ENCODE assay signal across 12 cellular contexts in the genomic region with DNA sequence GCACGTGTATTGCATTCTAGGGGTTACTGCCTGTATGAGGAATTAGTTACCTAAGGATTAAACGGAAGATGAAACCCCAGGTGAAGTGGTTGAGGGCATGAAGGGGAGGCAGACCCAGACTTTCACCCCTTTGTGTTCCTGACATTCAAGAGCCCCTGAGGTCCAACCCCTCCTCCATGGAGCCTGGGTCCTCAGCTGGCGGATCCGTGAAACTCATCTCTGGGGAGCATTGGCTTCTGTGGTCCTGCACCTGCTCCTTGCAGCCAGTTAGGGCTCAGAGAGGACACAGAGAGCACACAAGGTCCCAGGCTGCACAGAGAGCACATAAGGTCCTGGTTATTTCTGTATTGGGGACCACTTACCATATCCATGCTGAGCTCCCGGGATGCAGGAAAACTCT. TPM values are rescaled to one million over a fixed set of nuclear protein-coding genes. Genes with fewer than 3 reads are reported as not detected.
"Had no signal": no experiment of that assay in that cellular context is flagged by ENCODE, and none has a peak within 500 bp of the region (broad histone marks: within the 10 kb centered on the region; RNA-seq: fewer than 3 reads in every experiment).

No MANE protein-coding gene starts in this region.

- H3K4me3 ChIP-seq: GM23248, HAP-1 had no signal

- H3K27ac Mint-ChIP-seq: HFFc6, IgD-negative memory B cell had no signal

- H3K36me3 ChIP-seq: HAP-1 had no signal

- H3K27ac ChIP-seq: GM23248, HL-60 had no signal

- H3K4me1 ChIP-seq: HAP-1 had no signal

- ATAC-seq: HCT116, HepG2 had no signal

- H3K9ac ChIP-seq: GM23248 had no signal

- H3K4me1 Mint-ChIP-seq: IgD-negative memory B cell had no signal

- H3K9me3 ChIP-seq: HAP-1 had no signal

- DNase-seq: GM23248, GOT3, H7, HFFc6, KBM-7 had no signal

- H3K4me3 Mint-ChIP-seq: HFFc6, IgD-negative memory B cell had no signal

RNA-seq across cellular contexts. Expression of a gene that starts 7.0 kb away (rescaled TPM):
- total RNA-seq: GM23248, H4, H7, HepG2, HFFc6, HT1080 had no signal

RNA-seq across cellular contexts. Expression of a gene that starts 12.8 kb away (rescaled TPM):
- total RNA-seq: GM23248, H4, H7, HepG2, HFFc6, HT1080 had no signal

RNA-seq across cellular contexts. Expression of a gene that starts 43.9 kb away (rescaled TPM):
- total RNA-seq: GM23248, H4, H7, HepG2, HFFc6, HT1080 had no signal
